Comparison of ENCODE assay signal across 8 cellular contexts in genomic region chr6:158717341-158718328, GRCh38.
DNase-seq lines count a peak whose midpoint lies in the region; ATAC-seq and TF ChIP-seq lines count a peak whose summit lies in the region.

No MANE protein-coding gene starts in this region.

- H3K9ac ChIP-seq in OCI-LY3 (ENCODE audit: low read length) (peak overlapping the region; percentile 35; the same call in 1 of the 2 replicates), H9 (ENCODE audit: extremely low read depth, insufficient read length, low read length) (no peak overlapping the region)

- H3K27ac Mint-ChIP-seq in stimulated activated effector memory CD8-positive, alpha-beta T cell treated with anti-CD3 and anti-CD28 coated beads, Interleukin-12 subunit alpha, Interleukin-12 subunit beta, amount 100 ng/mL, for 72 hours: peak overlapping the region; percentile 84
- no peak overlapping the region for H3K27ac Mint-ChIP-seq in H9

- peaks cover 59% of the 10 kb centered on the region for H3K4me1 ChIP-seq in OCI-LY3 (ENCODE audit: low read length)
- H3K4me1 ChIP-seq in H9 (ENCODE audit: insufficient read depth, low read length): no peaks in the 10 kb centered on the region

- H4K20me1 ChIP-seq in OCI-LY3 (ENCODE audit: insufficient read depth, low read length) (no peaks in the 10 kb centered on the region), H9 (ENCODE audit: control insufficient read depth, insufficient read depth, insufficient read length) (no peaks in the 10 kb centered on the region)

- H3K79me2 ChIP-seq in OCI-LY3 (ENCODE audit: low read length) (no peaks in the 10 kb centered on the region), H9 (ENCODE audit: insufficient read depth, low read length) (no peaks in the 10 kb centered on the region)

- no peak overlapping the region for H3K56ac ChIP-seq in H9 (ENCODE audit: insufficient read length, low read depth, low read length)

- H2BK15ac ChIP-seq in H9 (ENCODE audit: low read depth, low read length): no peak overlapping the region

- H4K91ac ChIP-seq in H9 (ENCODE audit: insufficient read length, low read depth, low read length): no peak overlapping the region

- no peak overlapping the region for H2BK20ac ChIP-seq in H9 (ENCODE audit: low read depth, low read length, poor library complexity, severe bottlenecking)

- H2AK5ac ChIP-seq in H9 (ENCODE audit: insufficient read length, low read length): no peak overlapping the region

- no CpG with 5 or more reads among the region's 16 CpGs for WGBS in H9 (ENCODE audit: extremely low coverage, insufficient read length, low lambda C conversion rate)

- H3K9me3 ChIP-seq in OCI-LY3 (ENCODE audit: insufficient read depth, low read length): no peaks in the 10 kb centered on the region
- H3K9me3 ChIP-seq in H9 (ENCODE audit: control insufficient read depth, low read depth, low read length): no peaks in the 10 kb centered on the region

- no peak overlapping the region for H3K14ac ChIP-seq in H9 (ENCODE audit: insufficient read depth, low read length)

- no peak overlapping the region for H3K23ac ChIP-seq in H9 (ENCODE audit: insufficient read length, low read depth, low read length)

- H4K8ac ChIP-seq in H9 (replicated peaks; ENCODE audit: insufficient read length, low read depth, low read length): no peak overlapping the region

- TF ChIP-seq CTCF in OCI-LY3 (IDR thresholded peaks at IDR 0.05; ENCODE audit: low read depth, low read length): no peak
- no peak for TF ChIP-seq CTCF in H9 (conservative IDR thresholded peaks at IDR 0.05)

- DNase-seq in activated T-cell treated with anti-CD3 and anti-CD28 coated beads, Interleukin-2, amount 50 U/mL, for 4 hours: no peak
- DNase-seq in activated T-cell treated with anti-CD3 and anti-CD28 coated beads for 4 hours (no peak), NCI-H2107 treated with DMSO at 0.1 percent for 48 hours (lab: John Stamatoyannopoulos, UW; ENCODE audit: unreplicated experiment) (no peak), H9 (no peak), A172 (ENCODE audit: low spot score) (no peak)
- DNase-seq in stimulated activated effector memory CD8-positive, alpha-beta T cell treated with anti-CD3 and anti-CD28 coated beads, Interleukin-12 subunit alpha, Interleukin-12 subunit beta, amount 100 ng/mL, for 72 hours (ENCODE audit: low spot score in 2 of 2): no peak

- H2BK120ac ChIP-seq in H9 (ENCODE audit: low read depth, low read length, poor library complexity, severe bottlenecking): no peak overlapping the region

- peak overlapping the region; percentile 87 for H3K4me2 ChIP-seq in OCI-LY3 (ENCODE audit: low read length)
- no peak overlapping the region for H3K4me2 ChIP-seq in H9 (ENCODE audit: insufficient read depth, insufficient read length, low read length)

- no peak overlapping the region for H4K5ac ChIP-seq in H9 (ENCODE audit: insufficient read length, low read depth, low read length)

- H3K27ac ChIP-seq in OCI-LY3 (ENCODE audit: low read length): peak overlapping the region; percentile 65
- H3K27ac ChIP-seq in H9 (ENCODE audit: insufficient read length, low read depth, low read length): no peak overlapping the region

- no peaks in the 10 kb centered on the region for H3K36me3 ChIP-seq in OCI-LY3 (replicated peaks; ENCODE audit: low read depth, low read length)

- H2BK12ac ChIP-seq in H9 (ENCODE audit: insufficient read length, low read depth, low read length): no peak overlapping the region

- no peak overlapping the region for H3K4ac ChIP-seq in H9 (ENCODE audit: low read depth, low read length)

- H3K79me1 ChIP-seq in H9 (ENCODE audit: insufficient read depth, low read depth, low read length, poor library complexity, severe bottlenecking): no peaks in the 10 kb centered on the region

- no peak overlapping the region for H3T11ph ChIP-seq in H9 (ENCODE audit: low read length)

- H3K9me3 Mint-ChIP-seq in activated T-cell treated with anti-CD3 and anti-CD28 coated beads, Interleukin-2, amount 50 U/mL, for 4 hours: no peaks in the 10 kb centered on the region
- H3K9me3 Mint-ChIP-seq in stimulated activated effector memory CD8-positive, alpha-beta T cell treated with anti-CD3 and anti-CD28 coated beads, Interleukin-12 subunit alpha, Interleukin-12 subunit beta, amount 100 ng/mL, for 72 hours: no peaks in the 10 kb centered on the region
- no peaks in the 10 kb centered on the region for H3K9me3 Mint-ChIP-seq in H9

- H2BK5ac ChIP-seq in H9 (ENCODE audit: insufficient read length, low read length): no peak overlapping the region

- H2AFZ ChIP-seq in OCI-LY3 (ENCODE audit: low read depth, low read length) (no peak overlapping the region), H9 (ENCODE audit: low read length) (no peak overlapping the region)

- peak in 1 of 2 donors; percentile 36 for ATAC-seq in activated T-cell treated with anti-CD3 and anti-CD28 coated beads, Interleukin-2, amount 50 U/mL, for 4 hours
- peak; percentile 59 for ATAC-seq in HG02623 (IDR thresholded peaks at IDR 0.05; ENCODE audit: unreplicated experiment)
- ATAC-seq in stimulated activated effector memory CD8-positive, alpha-beta T cell treated with anti-CD3 and anti-CD28 coated beads, Interleukin-12 subunit alpha, Interleukin-12 subunit beta, amount 100 ng/mL, for 72 hours: peak; percentile 33

- H3K18ac ChIP-seq in H9 (ENCODE audit: insufficient read length, low read depth, low read length): no peak overlapping the region

- peak overlapping the region; percentile 41 for H3K4me3 Mint-ChIP-seq in activated T-cell treated with anti-CD3 and anti-CD28 coated beads, Interleukin-2, amount 50 U/mL, for 4 hours
- H3K4me3 Mint-ChIP-seq in stimulated activated effector memory CD8-positive, alpha-beta T cell treated with anti-CD3 and anti-CD28 coated beads, Interleukin-12 subunit alpha, Interleukin-12 subunit beta, amount 100 ng/mL, for 72 hours: peak overlapping the region; percentile 36
- H3K4me3 Mint-ChIP-seq in H9: no peak overlapping the region

- no peaks in the 10 kb centered on the region for H3K27me3 Mint-ChIP-seq in activated T-cell treated with anti-CD3 and anti-CD28 coated beads, Interleukin-2, amount 50 U/mL, for 4 hours (ENCODE audit: low read depth)
- no peaks in the 10 kb centered on the region; the same call in 1 of the 2 replicates for H3K27me3 Mint-ChIP-seq in H9 (ENCODE audit: low read depth)

- H3K23me2 ChIP-seq in H9 (ENCODE audit: insufficient read length, low read depth, low read length, poor library complexity, severe bottlenecking): no peaks in the 10 kb centered on the region

- peak overlapping the region; percentile 58; the same call in 1 of the 2 replicates for H3K4me3 ChIP-seq in OCI-LY3 (ENCODE audit: low read length)

- H3K27me3 ChIP-seq in OCI-LY3 (ENCODE audit: low read depth, low read length) (peaks cover 3% of the 10 kb centered on the region; the same call in 1 of the 2 replicates), H9 (ENCODE audit: insufficient read depth, low read length) (no peaks in the 10 kb centered on the region)

- peaks cover 65% of the 10 kb centered on the region for H3K4me1 Mint-ChIP-seq in activated T-cell treated with anti-CD3 and anti-CD28 coated beads, Interleukin-2, amount 50 U/mL, for 4 hours (ENCODE audit: low read depth)
- H3K4me1 Mint-ChIP-seq in stimulated activated effector memory CD8-positive, alpha-beta T cell treated with anti-CD3 and anti-CD28 coated beads, Interleukin-12 subunit alpha, Interleukin-12 subunit beta, amount 100 ng/mL, for 72 hours: peaks cover 76% of the 10 kb centered on the region
- peaks cover 16 to 17% of the 10 kb centered on the region in 2 experiments for H3K4me1 Mint-ChIP-seq in H9

- peaks cover 50% of the 10 kb centered on the region for H3K36me3 Mint-ChIP-seq in activated T-cell treated with anti-CD3 and anti-CD28 coated beads, Interleukin-2, amount 50 U/mL, for 4 hours (ENCODE audit: insufficient read depth)
- peaks cover 100% of the 10 kb centered on the region for H3K36me3 Mint-ChIP-seq in stimulated activated effector memory CD8-positive, alpha-beta T cell treated with anti-CD3 and anti-CD28 coated beads, Interleukin-12 subunit alpha, Interleukin-12 subunit beta, amount 100 ng/mL, for 72 hours
- H3K36me3 Mint-ChIP-seq in H9 (ENCODE audit: insufficient read depth in 1 of 3, low read depth in 3 of 3): no peaks in the 10 kb centered on the region

Comparison
In these comparisons a context has a peak if more than half of its experiments do, and no peak if none do; other contexts are left out.
1. H3K4me3 Mint-ChIP-seq: peak in activated T-cell treated with anti-CD3 and anti-CD28 coated beads, Interleukin-2, amount 50 U/mL, for 4 hours (single experiment) and stimulated activated effector memory CD8-positive, alpha-beta T cell treated with anti-CD3 and anti-CD28 coated beads, Interleukin-12 subunit alpha, Interleukin-12 subunit beta, amount 100 ng/mL, for 72 hours (single experiment); none in H9 (0 of 2).